Comparison of ENCODE assay signal across 9 cellular contexts in genomic region chr12:119669744-119670472, GRCh38. TPM values are rescaled to one million over a fixed set of nuclear protein-coding genes. Genes with fewer than 3 reads are reported as not detected.
A peak's percentile ranks its signal among the peaks of the same experiment; 100 is the strongest.
DNase-seq lines count a peak whose midpoint lies in the region; ATAC-seq, FAIRE-seq and TF ChIP-seq lines count a peak whose summit lies in the region.
"Had no signal": no experiment of that assay in that cellular context is flagged by ENCODE, and none has a peak within 500 bp of the region (broad histone marks: within the 10 kb centered on the region; RNA-seq: fewer than 3 reads in every experiment).

No MANE protein-coding gene starts in this region.

- no peaks in the 10 kb centered on the region for H3K9me3 ChIP-seq in osteoblast (ENCODE audit: low read depth, low read length)

- H4K20me1 ChIP-seq in osteoblast (ENCODE audit: insufficient read depth, low read length) = no peaks in the 10 kb centered on the region

- no peak for ATAC-seq in GM18505 (IDR thresholded peaks at IDR 0.05; ENCODE audit: unreplicated experiment)
- no peak for ATAC-seq in HG03280 (IDR thresholded peaks at IDR 0.05; ENCODE audit: unreplicated experiment)

- in situ Hi-C loops in KBM-7 (cut with MboI; ENCODE audit: low pct_unique_long_range_greater_than_20kb, low sequenced_read_pairs) = no loop called here

- H3K4me2 ChIP-seq in osteoblast (ENCODE audit: insufficient read depth, low read length) = peak overlapping the region; percentile 37

- peaks cover 40% of the 10 kb centered on the region for H3K79me2 ChIP-seq in osteoblast (ENCODE audit: insufficient read depth, low read length)

- H3K27ac ChIP-seq in coronary artery = peak overlapping the region in 1 of 2 donors; percentile 42
- no peak overlapping the region for H3K27ac ChIP-seq in osteoblast (ENCODE audit: low read depth, low read length)

- no peak for TF ChIP-seq POLR2A in GM18505 (IDR thresholded peaks at IDR 0.05; ENCODE audit: borderline replicate concordance, extremely low read depth, insufficient read depth, insufficient read length)
- TF ChIP-seq POLR2A in GM12891 (IDR thresholded peaks at IDR 0.05; ENCODE audit: low read depth, low read length) = no peak

- peak overlapping the region; percentile 16 for H3K4me3 ChIP-seq in coronary artery
- no peak overlapping the region for H3K4me3 ChIP-seq in osteoblast (ENCODE audit: insufficient read depth, low read length)

- FAIRE-seq in GM12891 (lab: Jason Lieb, UNC) = no peak

- H3K36me3 ChIP-seq in osteoblast (ENCODE audit: insufficient read depth, low read length) = peaks cover 38% of the 10 kb centered on the region

- H2AFZ ChIP-seq in osteoblast (ENCODE audit: low read length) = no peak overlapping the region

- TF ChIP-seq CTCF in coronary artery (IDR thresholded peaks at IDR 0.05) (no peak), osteoblast (IDR thresholded peaks at IDR 0.05; ENCODE audit: extremely low read depth, low read depth, low read length) (no peak)

- no peaks in the 10 kb centered on the region for H3K27me3 ChIP-seq in osteoblast (ENCODE audit: insufficient read depth, low read length)

- peak; percentile 16 for DNase-seq in Daoy (ENCODE audit: low read depth)
- DNase-seq in NCI-H524 (lab: John Stamatoyannopoulos, UW) = peak; percentile 23 to 72
- DNase-seq in coronary artery (ENCODE audit: low spot score) = no peak
- peak; percentile 78 for DNase-seq in osteoblast (ENCODE audit: insufficient read length, low spot score, missing footprints)
- DNase-seq in GM12891 (ENCODE audit: insufficient read length, low spot score) = no peak
- DNase-seq in KBM-7 = no peak
- DNase-seq: NCI-H1694 treated with DMSO at 0.1 percent for 48 hours had no signal

- peaks cover 21% of the 10 kb centered on the region for H3K4me1 ChIP-seq in osteoblast (ENCODE audit: insufficient read depth, low read length)

TF ChIP-seq in GM12891, 5 proteins besides CTCF, POLR2A, EP300 and RAD21:
- TF ChIP-seq SPI1 (IDR thresholded peaks at IDR 0.05; ENCODE audit: low read depth, low read length) (no peak), PAX5 (IDR thresholded peaks at IDR 0.05; ENCODE audit: insufficient read depth, low read length, severe bottlenecking) (no peak), POLR2AphosphoS5 (IDR thresholded peaks at IDR 0.05; ENCODE audit: low read depth, low read length) (no peak), POU2F2 (IDR thresholded peaks at IDR 0.05; ENCODE audit: low read depth, low read length) (no peak), TAF1 (IDR thresholded peaks at IDR 0.05; ENCODE audit: low read depth, low read length) (no peak)

RNA-seq across cellular contexts. Expression of gene PRKAB1, which starts 2.0 kb away (rescaled TPM):
- total RNA-seq in Daoy (2014; rRNA removed; shearing (Covaris generic)) = 17.4 and 39.4 TPM in 2 replicates
- total RNA-seq in osteoblast = 16.6 and 25.3 TPM in 2 replicates
- polyA plus RNA-seq in GM12891 (2012; ENCODE audit: low read depth, missing spikeins) = 27.4 TPM

Comparison
In these comparisons a context has a peak if more than half of its experiments do, and no peak if none do; other contexts are left out.
1. DNase-seq: peak in Daoy (single experiment), NCI-H524 (2 of 2) and osteoblast (single experiment); none in coronary artery (single experiment), GM12891 (single experiment) and KBM-7 (single experiment).